9 cellular contexts compared by ENCODE assay signal in genomic region chr20:23245553-23246128, GRCh38.
A peak's percentile ranks its signal among the peaks of the same experiment; 100 is the strongest.
DNase-seq lines count a peak whose midpoint lies in the region; ATAC-seq and TF ChIP-seq lines count a peak whose summit lies in the region.
"Had no signal": no experiment of that assay in that cellular context is flagged by ENCODE, and none has a peak within 500 bp of the region (broad histone marks: within the 10 kb centered on the region; RNA-seq: fewer than 3 reads in every experiment).

No MANE protein-coding gene starts in this region.

- CTCF ChIA-PET in activated CD4-positive, alpha-beta T cell treated with anti-CD3 and anti-CD28 coated beads for 36 hours (lab: Charles Lee): interaction anchor here (1.0 to 1.2 kb wide), 3 partner anchors 10 to 554 kb away, joined by 3 to 5 read pairs (median 4); no protein-coding TSS in a partner anchor
- CTCF ChIA-PET in activated CD4-positive, alpha-beta memory T cell treated with anti-CD3 and anti-CD28 coated beads, Interleukin-2, amount 10 ng/mL, durations not matched to agents 7 days and 5 days (lab: Charles Lee): interaction anchor here (1.2 to 1.7 kb wide), 3 partner anchors 11 to 554 kb away, joined by 4 to 7 read pairs (median 4); no protein-coding TSS in a partner anchor

- TF ChIP-seq POLR2A in heart left ventricle (IDR thresholded peaks at IDR 0.05) (no peak), gastrocnemius medialis (IDR thresholded peaks at IDR 0.05) (no peak)

- H3K4me1 ChIP-seq in heart left ventricle (peaks cover 0 to 37% (median 18%) of the 10 kb centered on the region in 12 donors), gastrocnemius medialis (peaks cover 0 to 5% of the 10 kb centered on the region in 2 donors)
- no peaks in the 10 kb centered on the region for H3K4me1 ChIP-seq in effector memory CD4-positive, alpha-beta T cell (ENCODE audit: control insufficient read depth, insufficient read depth, low read length, poor library complexity, severe bottlenecking)

- peak; percentile 51 for DNase-seq in activated CD4-positive, alpha-beta T cell treated with anti-CD3 and anti-CD28 coated beads for 36 hours
- no peak for DNase-seq in activated CD4-positive, alpha-beta T cell treated with anti-CD3 and anti-CD28 coated beads, Interleukin-2, amount 50 U/mL, for 1 hour
- DNase-seq in LHCN-M2 (ENCODE audit: low read depth) (peak; percentile 44), heart left ventricle (peak; percentile 67 to 80 (median 71)), gastrocnemius medialis (peak in 1 of 2 donors; percentile 24)
- DNase-seq in activated CD4-positive, alpha-beta memory T cell treated with anti-CD3 and anti-CD28 coated beads, Interleukin-2, amount 10 ng/mL, durations not matched to agents 7 days and 5 days: peak; percentile 31
- no peak for DNase-seq in effector memory CD4-positive, alpha-beta T cell

- in situ Hi-C loops in gastrocnemius medialis (cut with MboI; ENCODE audit: low sequenced_read_pairs in 4 of 4): loop anchor here in 2 of 4 donors (25.0 kb wide), 1 partner anchor 558 kb away; no protein-coding TSS in a partner anchor

- H3K36me3 Mint-ChIP-seq in activated CD4-positive, alpha-beta T cell treated with anti-CD3 and anti-CD28 coated beads for 36 hours (ENCODE audit: low read depth): no peaks in the 10 kb centered on the region
- H3K36me3 Mint-ChIP-seq in activated CD4-positive, alpha-beta memory T cell treated with anti-CD3 and anti-CD28 coated beads, Interleukin-2, amount 10 ng/mL, durations not matched to agents 7 days and 5 days (ENCODE audit: low read depth): no peaks in the 10 kb centered on the region
- H3K36me3 Mint-ChIP-seq: activated naive CD4-positive, alpha-beta T cell treated with anti-CD3 and anti-CD28 coated beads, Interleukin-2, amount 50 U/mL, for 72 hours had no signal

- H3K27ac ChIP-seq in heart left ventricle (peak overlapping the region in 9 of 12 donors; percentile 23 to 75 (median 65)), gastrocnemius medialis (peak overlapping the region in 2 of 4 donors; percentile 39 to 50)
- no peak overlapping the region for H3K27ac ChIP-seq in effector memory CD4-positive, alpha-beta T cell (ENCODE audit: insufficient read depth, low read length, poor library complexity, severe bottlenecking)

- H3K9me3 ChIP-seq in heart left ventricle: no peaks in the 10 kb centered on the region
- no peaks in the 10 kb centered on the region for H3K9me3 ChIP-seq in gastrocnemius medialis
- no peaks in the 10 kb centered on the region for H3K9me3 ChIP-seq in effector memory CD4-positive, alpha-beta T cell (ENCODE audit: control insufficient read depth, low read length)

- H3K27ac Mint-ChIP-seq in activated CD4-positive, alpha-beta T cell treated with anti-CD3 and anti-CD28 coated beads for 36 hours: no peak overlapping the region
- H3K27ac Mint-ChIP-seq in activated CD4-positive, alpha-beta memory T cell treated with anti-CD3 and anti-CD28 coated beads, Interleukin-2, amount 10 ng/mL, durations not matched to agents 7 days and 5 days: no peak overlapping the region
- H3K27ac Mint-ChIP-seq: activated naive CD4-positive, alpha-beta T cell treated with anti-CD3 and anti-CD28 coated beads, Interleukin-2, amount 50 U/mL, for 72 hours had no signal

- H3K4me3 ChIP-seq in heart left ventricle (no peak overlapping the region), gastrocnemius medialis (no peak overlapping the region)
- H3K4me3 ChIP-seq in effector memory CD4-positive, alpha-beta T cell (ENCODE audit: insufficient read depth, low read depth, low read length, poor library complexity, severe bottlenecking): no peak overlapping the region

- no peaks in the 10 kb centered on the region for H3K27me3 ChIP-seq in heart left ventricle
- no peaks in the 10 kb centered on the region for H3K27me3 ChIP-seq in gastrocnemius medialis
- H3K27me3 ChIP-seq in effector memory CD4-positive, alpha-beta T cell (replicated peaks; ENCODE audit: control insufficient read depth, insufficient read depth, low read length, poor library complexity, severe bottlenecking): no peaks in the 10 kb centered on the region

- H3K9me3 Mint-ChIP-seq in activated CD4-positive, alpha-beta T cell treated with anti-CD3 and anti-CD28 coated beads for 36 hours (ENCODE audit: low read depth): no peaks in the 10 kb centered on the region
- H3K9me3 Mint-ChIP-seq in activated CD4-positive, alpha-beta memory T cell treated with anti-CD3 and anti-CD28 coated beads, Interleukin-2, amount 10 ng/mL, durations not matched to agents 7 days and 5 days: no peaks in the 10 kb centered on the region
- H3K9me3 Mint-ChIP-seq: activated naive CD4-positive, alpha-beta T cell treated with anti-CD3 and anti-CD28 coated beads, Interleukin-2, amount 50 U/mL, for 72 hours had no signal

- intact Hi-C loops in activated CD4-positive, alpha-beta T cell treated with anti-CD3 and anti-CD28 coated beads for 36 hours (cut with DNase I, micrococcal nuclease): no loop called here
- intact Hi-C loops in heart left ventricle (cut with DNase I): loop anchor here in 7 of 10 donors (2.0 to 10.0 kb wide), 8 partner anchors 37 to 555 kb away; partner anchors contain the start of gene THBD (in 1 of the 7)
- intact Hi-C loops in gastrocnemius medialis (cut with DNase I; ENCODE audit: low total_unique reads): loop anchor here (5.0 to 10.0 kb wide), 2 partner anchors 47 to 99 kb away; no protein-coding TSS in a partner anchor

- H3K36me3 ChIP-seq in heart left ventricle (no peaks in the 10 kb centered on the region), gastrocnemius medialis (no peaks in the 10 kb centered on the region)
- H3K36me3 ChIP-seq in effector memory CD4-positive, alpha-beta T cell (ENCODE audit: control insufficient read depth, insufficient read depth, low read length): no peaks in the 10 kb centered on the region

- TF ChIP-seq CTCF in heart left ventricle (IDR thresholded peaks at IDR 0.05) (peak; percentile 42 to 69 (median 48)), gastrocnemius medialis (IDR thresholded peaks at IDR 0.05 in 4 of 5, conservative IDR thresholded peaks at IDR 0.05 in 1 of 5) (peak in 4 of 5 experiments; percentile 4 to 37 (median 27))

- 46 to 60% (median 51%) methylated on average over 9 of the region's 9 CpGs for WGBS in heart left ventricle, 4 donors

- H3K4me1 Mint-ChIP-seq in activated CD4-positive, alpha-beta T cell treated with anti-CD3 and anti-CD28 coated beads for 36 hours: no peaks in the 10 kb centered on the region
- no peaks in the 10 kb centered on the region for H3K4me1 Mint-ChIP-seq in activated CD4-positive, alpha-beta memory T cell treated with anti-CD3 and anti-CD28 coated beads, Interleukin-2, amount 10 ng/mL, durations not matched to agents 7 days and 5 days

- no peak overlapping the region for H3K4me3 Mint-ChIP-seq in activated CD4-positive, alpha-beta T cell treated with anti-CD3 and anti-CD28 coated beads for 36 hours
- H3K4me3 Mint-ChIP-seq in activated CD4-positive, alpha-beta memory T cell treated with anti-CD3 and anti-CD28 coated beads, Interleukin-2, amount 10 ng/mL, durations not matched to agents 7 days and 5 days: no peak overlapping the region

- POLR2A ChIA-PET in activated CD4-positive, alpha-beta T cell treated with anti-CD3 and anti-CD28 coated beads for 36 hours (lab: Charles Lee): interaction anchor here (0.5 kb wide), 1 partner anchor 58 kb away, joined by 3 read pairs; no protein-coding TSS in a partner anchor
- POLR2A ChIA-PET in activated CD4-positive, alpha-beta memory T cell treated with anti-CD3 and anti-CD28 coated beads, Interleukin-2, amount 10 ng/mL, durations not matched to agents 7 days and 5 days (lab: Charles Lee): no interaction called here

- H3K27me3 Mint-ChIP-seq in activated CD4-positive, alpha-beta T cell treated with anti-CD3 and anti-CD28 coated beads for 36 hours: peaks cover 9% of the 10 kb centered on the region
- no peaks in the 10 kb centered on the region for H3K27me3 Mint-ChIP-seq in activated CD4-positive, alpha-beta memory T cell treated with anti-CD3 and anti-CD28 coated beads, Interleukin-2, amount 10 ng/mL, durations not matched to agents 7 days and 5 days

- ATAC-seq in activated CD4-positive, alpha-beta T cell treated with anti-CD3 and anti-CD28 coated beads for 36 hours: peak; percentile 61
- ATAC-seq in GM21786 (IDR thresholded peaks at IDR 0.05; ENCODE audit: unreplicated experiment): peak; percentile 84
- ATAC-seq in heart left ventricle: peak; percentile 40 to 83 (median 79)
- peak in 1 of 2 donors; percentile 27 for ATAC-seq in gastrocnemius medialis

Comparison
In these comparisons a context has a peak if more than half of its experiments do, and no peak if none do; other contexts are left out.
1. DNase-seq: peak in activated CD4-positive, alpha-beta T cell treated with anti-CD3 and anti-CD28 coated beads for 36 hours (single experiment), LHCN-M2 (single experiment), activated CD4-positive, alpha-beta memory T cell treated with anti-CD3 and anti-CD28 coated beads, Interleukin-2, amount 10 ng/mL, durations not matched to agents 7 days and 5 days (single experiment) and heart left ventricle (5 of 5); none in activated CD4-positive, alpha-beta T cell treated with anti-CD3 and anti-CD28 coated beads, Interleukin-2, amount 50 U/mL, for 1 hour (single experiment) and effector memory CD4-positive, alpha-beta T cell (0 of 3).
2. intact Hi-C loops: an anchor here in heart left ventricle (2.0 to 10.0 kb wide) and gastrocnemius medialis (5.0 to 10.0 kb wide); none called in activated CD4-positive, alpha-beta T cell treated with anti-CD3 and anti-CD28 coated beads for 36 hours.